19 cellular contexts compared by ENCODE assay signal in genomic region chr7:140435252-140435895, GRCh38. TPM values are rescaled to one million over a fixed set of nuclear protein-coding genes. Genes with fewer than 3 reads are reported as not detected.
DNase-seq lines count a peak whose midpoint lies in the region; ATAC-seq and TF ChIP-seq lines count a peak whose summit lies in the region.
"Had no signal": no experiment of that assay in that cellular context is flagged by ENCODE, and none has a peak within 500 bp of the region (broad histone marks: within the 10 kb centered on the region; RNA-seq: fewer than 3 reads in every experiment).

No MANE protein-coding gene starts in this region.

- TF ChIP-seq POLR2A in IMR-90 (IDR thresholded peaks at IDR 0.05; ENCODE audit: low read depth, low read length): no peak

- H3K23ac ChIP-seq in IMR-90 (ENCODE audit: low read depth, low read length) (no peak overlapping the region), neuronal stem cell (ENCODE audit: low read depth, low read length, poor library complexity) (peak overlapping the region; percentile 44)

- H4K20me1 ChIP-seq in IMR-90 (ENCODE audit: insufficient read depth, low read length): no peaks in the 10 kb centered on the region

- in situ Hi-C loops in IMR-90 (cut with MboI; ENCODE audit: low sequenced_read_pairs): no loop called here

- no peaks in the 10 kb centered on the region for H3K4me1 Mint-ChIP-seq in natural killer cell treated with Interleukin-12 subunit alpha and Interleukin-12 subunit beta and Interleukin-15 and Interleukin-18, amount 100 ng/mL, for 72 hours (ENCODE audit: low read depth in 2 of 2)
- H3K4me1 Mint-ChIP-seq: activated naive CD4-positive, alpha-beta T cell treated with anti-CD3 and anti-CD28 coated beads, Interleukin-2, amount 10 ng/mL, durations not matched to agents 7 days and 5 days; natural killer cell; stimulated activated effector memory CD8-positive, alpha-beta T cell treated with anti-CD3 and anti-CD28 coated beads, Interleukin-12 subunit alpha, Interleukin-12 subunit beta, amount 100 ng/mL, for 72 hours had no signal

- TF ChIP-seq CTCF in A673 (conservative IDR thresholded peaks at IDR 0.05; ENCODE audit: low read depth, low read length) (no peak), IMR-90 (conservative IDR thresholded peaks at IDR 0.05; ENCODE audit: low read depth, low read length) (no peak), epithelial cell of esophagus (IDR thresholded peaks at IDR 0.05; ENCODE audit: insufficient read depth, low read depth, low read length, missing control alignments) (no peak)

- no peak overlapping the region for H3K56ac ChIP-seq in IMR-90 (ENCODE audit: extremely low read depth, insufficient read depth, low read length)

- no peak overlapping the region for H2BK12ac ChIP-seq in neuronal stem cell (ENCODE audit: low read length)

- WGBS in IMR-90 (ENCODE audit: extremely low coverage in 2 of 2, insufficient read length in 1 of 2), 2 experiments: 47% methylated on average over 15 of the region's 51 CpGs; no CpG with 5 or more reads in 1 of the 2 experiments
- no CpG with 5 or more reads among the region's 51 CpGs for WGBS in neuronal stem cell (ENCODE audit: extremely low coverage in 2 of 2, insufficient read length in 2 of 2, insufficient replicate concordance in 1 of 2), 2 donors

- H2BK5ac ChIP-seq in IMR-90 (ENCODE audit: low read depth, low read length, poor library complexity, severe bottlenecking): no peak overlapping the region
- H2BK5ac ChIP-seq in neuronal stem cell (ENCODE audit: low read length): no peak overlapping the region

- H3K27me3 ChIP-seq in A673 (replicated peaks; ENCODE audit: insufficient read depth, low read depth, low read length, poor library complexity): no peaks in the 10 kb centered on the region
- no peaks in the 10 kb centered on the region for H3K27me3 ChIP-seq in IMR-90 (ENCODE audit: control insufficient read depth, insufficient read depth, low read length)
- no peaks in the 10 kb centered on the region for H3K27me3 ChIP-seq in neuronal stem cell (ENCODE audit: control insufficient read depth in 3 of 3, insufficient read depth in 3 of 3, low read depth in 1 of 3, low read length in 3 of 3)
- H3K27me3 ChIP-seq: transverse colon had no signal

- H2BK20ac ChIP-seq in IMR-90 (ENCODE audit: low read depth, low read length): no peak overlapping the region

- H4K91ac ChIP-seq in IMR-90 (ENCODE audit: insufficient read depth, low read depth, low read length): no peak overlapping the region
- H4K91ac ChIP-seq in neuronal stem cell (ENCODE audit: low read depth, low read length, poor library complexity): no peak overlapping the region

- H3K14ac ChIP-seq in IMR-90 (replicated peaks; ENCODE audit: low read depth, low read length): no peak overlapping the region
- no peak overlapping the region for H3K14ac ChIP-seq in neuronal stem cell (ENCODE audit: low read length)

- H2AK9ac ChIP-seq in IMR-90 (replicated peaks; ENCODE audit: low read depth, low read length, poor library complexity): no peak overlapping the region

- no peaks in the 10 kb centered on the region for H3K79me1 ChIP-seq in IMR-90 (ENCODE audit: low read depth in 1 of 2, low read length in 2 of 2)
- H3K79me1 ChIP-seq in neuronal stem cell (ENCODE audit: low read depth, low read length): no peaks in the 10 kb centered on the region

- H3K4ac ChIP-seq in IMR-90 (ENCODE audit: low read depth, low read length): no peak overlapping the region
- no peak overlapping the region for H3K4ac ChIP-seq in neuronal stem cell (ENCODE audit: low read length)

- H3K36me3 Mint-ChIP-seq in natural killer cell treated with Interleukin-12 subunit alpha and Interleukin-12 subunit beta and Interleukin-15 and Interleukin-18, amount 100 ng/mL, for 72 hours: no peaks in the 10 kb centered on the region
- H3K36me3 Mint-ChIP-seq: activated naive CD4-positive, alpha-beta T cell treated with anti-CD3 and anti-CD28 coated beads, Interleukin-2, amount 10 ng/mL, durations not matched to agents 7 days and 5 days; natural killer cell; stimulated activated effector memory CD8-positive, alpha-beta T cell treated with anti-CD3 and anti-CD28 coated beads, Interleukin-12 subunit alpha, Interleukin-12 subunit beta, amount 100 ng/mL, for 72 hours had no signal

- POLR2A ChIA-PET in A673 (lab: Charles Lee; ENCODE audit: low non-redundant PET): no interaction called here
- POLR2A ChIA-PET in IMR-90 (lab: Charles Lee; ENCODE audit: unreplicated experiment): no interaction called here

- H3K27ac ChIP-seq in A673 (ENCODE audit: low read depth, low read length, poor library complexity, severe bottlenecking) (no peak overlapping the region), IMR-90 (ENCODE audit: insufficient read depth, low read length) (no peak overlapping the region), neuronal stem cell (replicated peaks; ENCODE audit: low read length) (no peak overlapping the region)
- H3K27ac ChIP-seq: HL-60, transverse colon had no signal

- BruUV-seq in A673 (replicated peaks; lab: Mats Ljungman, UMichigan): no TSS peak
- no TSS peak for BruUV-seq in IMR-90 (replicated peaks; lab: Mats Ljungman, UMichigan)

- no peak for TF ChIP-seq RAD21 in IMR-90 (IDR thresholded peaks at IDR 0.05; ENCODE audit: low read length)

- H3K18ac ChIP-seq in IMR-90 (ENCODE audit: low read depth, low read length) (no peak overlapping the region), neuronal stem cell (ENCODE audit: low read length) (peak overlapping the region; percentile 70)

- H3K9me3 ChIP-seq in A673 (ENCODE audit: low read depth, low read length, poor library complexity, severe bottlenecking) (no peaks in the 10 kb centered on the region), IMR-90 (ENCODE audit: control insufficient read depth, insufficient read depth, low read length) (no peaks in the 10 kb centered on the region), neuronal stem cell (replicated peaks in 1 of 2; ENCODE audit: control insufficient read depth in 2 of 2, insufficient read depth in 1 of 2, low read depth in 1 of 2, low read length in 2 of 2) (peaks cover 0 to 2% of the 10 kb centered on the region in 2 donors)
- H3K9me3 ChIP-seq: transverse colon had no signal

- no peaks in the 10 kb centered on the region for H3K9me1 ChIP-seq in IMR-90 (ENCODE audit: insufficient read depth, low read length)

- no peak overlapping the region for H2BK120ac ChIP-seq in IMR-90 (ENCODE audit: low read depth, low read length)
- H2BK120ac ChIP-seq in neuronal stem cell (ENCODE audit: low read depth, low read length): no peak overlapping the region

- H2BK15ac ChIP-seq in IMR-90 (ENCODE audit: low read depth, low read length): no peak overlapping the region
- peak overlapping the region; percentile 9 for H2BK15ac ChIP-seq in neuronal stem cell (ENCODE audit: low read length)

- no peaks in the 10 kb centered on the region for H3K36me3 ChIP-seq in A673 (ENCODE audit: insufficient read depth, low read length, poor library complexity, severe bottlenecking)
- no peaks in the 10 kb centered on the region for H3K36me3 ChIP-seq in IMR-90 (ENCODE audit: control insufficient read depth, insufficient read depth, low read length)
- H3K36me3 ChIP-seq in neuronal stem cell (replicated peaks in 1 of 2; ENCODE audit: control insufficient read depth in 2 of 2, insufficient read depth in 2 of 2, low read length in 2 of 2): no peaks in the 10 kb centered on the region
- H3K36me3 ChIP-seq: transverse colon had no signal

- DNase-seq in A673 (ENCODE audit: low spot score) (no peak), IMR-90 (no peak), epithelial cell of esophagus (ENCODE audit: low read depth) (no peak), neuronal stem cell (ENCODE audit: low spot score) (no peak), GF-D8 (lab: John Stamatoyannopoulos, UW) (no peak), COR-L47 (lab: John Stamatoyannopoulos, UW) (no peak), HPDE6-E6E7 (ENCODE audit: extremely low spot score) (no peak)
- DNase-seq in natural killer cell treated with Interleukin-12 subunit alpha and Interleukin-12 subunit beta and Interleukin-15 and Interleukin-18, amount 100 ng/mL, for 72 hours (ENCODE audit: low spot score): no peak
- DNase-seq: ACHN; activated CD4-positive, alpha-beta T cell treated with anti-CD3 and anti-CD28 coated beads, Interleukin-2, amount 50 U/mL, for 4 hours; activated naive CD4-positive, alpha-beta T cell treated with anti-CD3 and anti-CD28 coated beads, Interleukin-2, amount 10 ng/mL, durations not matched to agents 7 days and 5 days; activated T-cell treated with anti-CD3 and anti-CD28 coated beads for 4 hours; mesendoderm; natural killer cell; NCI-H2029; NCI-H446 treated with DMSO at 0.1 percent for 48 hours; transverse colon had no signal

- H3K4me2 ChIP-seq in IMR-90 (ENCODE audit: low read depth, low read length): no peak overlapping the region
- no peak overlapping the region for H3K4me2 ChIP-seq in neuronal stem cell (ENCODE audit: insufficient read depth, low read length, poor library complexity, severe bottlenecking)

- H3K4me3 Mint-ChIP-seq in natural killer cell treated with Interleukin-12 subunit alpha and Interleukin-12 subunit beta and Interleukin-15 and Interleukin-18, amount 100 ng/mL, for 72 hours: no peak overlapping the region
- H3K4me3 Mint-ChIP-seq: activated naive CD4-positive, alpha-beta T cell treated with anti-CD3 and anti-CD28 coated beads, Interleukin-2, amount 10 ng/mL, durations not matched to agents 7 days and 5 days; natural killer cell; stimulated activated effector memory CD8-positive, alpha-beta T cell treated with anti-CD3 and anti-CD28 coated beads, Interleukin-12 subunit alpha, Interleukin-12 subunit beta, amount 100 ng/mL, for 72 hours had no signal

- H4K8ac ChIP-seq in IMR-90 (ENCODE audit: low read depth in 2 of 2, low read length in 2 of 2) (no peak overlapping the region), neuronal stem cell (ENCODE audit: low read depth, low read length) (no peak overlapping the region)

- peaks cover 0 to 5% of the 10 kb centered on the region in 2 donors for H3K27me3 Mint-ChIP-seq in natural killer cell treated with Interleukin-12 subunit alpha and Interleukin-12 subunit beta and Interleukin-15 and Interleukin-18, amount 100 ng/mL, for 72 hours

- dilution Hi-C loops in IMR-90 (cut with HindIII; ENCODE audit: low sequenced_read_pairs, unreplicated experiment): no loop called here

- CTCF ChIA-PET in A673 (lab: Charles Lee): no interaction called here
- CTCF ChIA-PET in IMR-90 (lab: Yijun Ruan, JAX): interaction anchor here (0.5 kb wide), 1 partner anchor 646 kb away, joined by 4 read pairs; no protein-coding TSS in a partner anchor

- H2AK5ac ChIP-seq in IMR-90 (ENCODE audit: low read depth, low read length): no peak overlapping the region
- no peak overlapping the region for H2AK5ac ChIP-seq in neuronal stem cell (ENCODE audit: low read depth, low read length)

- H3K27ac Mint-ChIP-seq in natural killer cell treated with Interleukin-12 subunit alpha and Interleukin-12 subunit beta and Interleukin-15 and Interleukin-18, amount 100 ng/mL, for 72 hours: no peak overlapping the region
- H3K27ac Mint-ChIP-seq: activated naive CD4-positive, alpha-beta T cell treated with anti-CD3 and anti-CD28 coated beads, Interleukin-2, amount 10 ng/mL, durations not matched to agents 7 days and 5 days; natural killer cell; stimulated activated effector memory CD8-positive, alpha-beta T cell treated with anti-CD3 and anti-CD28 coated beads, Interleukin-12 subunit alpha, Interleukin-12 subunit beta, amount 100 ng/mL, for 72 hours had no signal

- no peaks in the 10 kb centered on the region for H3K9me3 Mint-ChIP-seq in natural killer cell treated with Interleukin-12 subunit alpha and Interleukin-12 subunit beta and Interleukin-15 and Interleukin-18, amount 100 ng/mL, for 72 hours
- H3K9me3 Mint-ChIP-seq: activated naive CD4-positive, alpha-beta T cell treated with anti-CD3 and anti-CD28 coated beads, Interleukin-2, amount 10 ng/mL, durations not matched to agents 7 days and 5 days; natural killer cell; stimulated activated effector memory CD8-positive, alpha-beta T cell treated with anti-CD3 and anti-CD28 coated beads, Interleukin-12 subunit alpha, Interleukin-12 subunit beta, amount 100 ng/mL, for 72 hours had no signal

- H3K9ac ChIP-seq in IMR-90 (ENCODE audit: low read depth, low read length) (no peak overlapping the region), neuronal stem cell (ENCODE audit: low read depth, low read length, poor library complexity) (peak overlapping the region; percentile 38)

- H3K4me3 ChIP-seq in A673 (ENCODE audit: low read depth, low read length, poor library complexity, severe bottlenecking): peak overlapping the region; percentile 17
- no peak overlapping the region for H3K4me3 ChIP-seq in IMR-90 (ENCODE audit: insufficient read depth, low read depth, low read length)
- H3K4me3 ChIP-seq in epithelial cell of esophagus (ENCODE audit: low read length): peak overlapping the region; percentile 11
- H3K4me3 ChIP-seq in neuronal stem cell (ENCODE audit: low read length in 2 of 2): peak overlapping the region in 1 of 2 donors; percentile 65
- H3K4me3 ChIP-seq: transverse colon had no signal

- intact Hi-C loops in A673 (cut with micrococcal nuclease; ENCODE audit: unreplicated experiment) (no loop called here), IMR-90 (cut with micrococcal nuclease) (no loop called here)

- ATAC-seq in IMR-90 (ENCODE audit: low read depth): peak; percentile 35
- ATAC-seq in natural killer cell treated with Interleukin-12 subunit alpha and Interleukin-12 subunit beta and Interleukin-15 and Interleukin-18, amount 100 ng/mL, for 72 hours: no peak
- ATAC-seq: natural killer cell; stimulated activated effector memory CD8-positive, alpha-beta T cell treated with anti-CD3 and anti-CD28 coated beads, Interleukin-12 subunit alpha, Interleukin-12 subunit beta, amount 100 ng/mL, for 72 hours had no signal

- H2AFZ ChIP-seq in IMR-90 (replicated peaks; ENCODE audit: low read length, poor library complexity) (peak overlapping the region; percentile 78), neuronal stem cell (ENCODE audit: low read length) (no peak overlapping the region)

- H4K5ac ChIP-seq in IMR-90 (ENCODE audit: low read depth, low read length): no peak overlapping the region

- H3K4me1 ChIP-seq in A673 (ENCODE audit: insufficient read depth, low read length, poor library complexity, severe bottlenecking): no peaks in the 10 kb centered on the region
- H3K4me1 ChIP-seq in IMR-90 (ENCODE audit: control insufficient read depth, insufficient read depth, low read length): no peaks in the 10 kb centered on the region
- H3K4me1 ChIP-seq in neuronal stem cell (ENCODE audit: control insufficient read depth in 2 of 2, insufficient read depth in 1 of 2, low read depth in 1 of 2, low read length in 2 of 2): no peaks in the 10 kb centered on the region

RNA-seq across cellular contexts. Expression of gene RAB19, which starts 31.5 kb away (rescaled TPM):
- not detected in 2 replicates for total RNA-seq in A673 (2021)
- not detected in 2 replicates for total RNA-seq in IMR-90 (2012; rRNA removed)
- polyA plus RNA-seq in IMR-90 (2012; rRNA removed): not detected in 2 replicates
- not detected in 2 replicates for polyA plus RNA-seq in IMR-90 (2012; cell fraction: cytosol; rRNA removed)
- not detected in 2 replicates for polyA plus RNA-seq in IMR-90 (2012; cell fraction: nucleus; rRNA removed; ENCODE audit: low replicate concordance)
- polyA plus RNA-seq in neuronal stem cell (2013, experiment 1 of 2): 0.38 TPM
- 0.43 TPM for polyA plus RNA-seq in neuronal stem cell (2013, experiment 2 of 2)
- 1 to 10 TPM; 1.9 to 2.4 TPM for total RNA-seq in natural killer cell treated with Interleukin-12 subunit alpha and Interleukin-12 subunit beta and Interleukin-15 and Interleukin-18, amount 100 ng/mL, for 72 hours

RNA-seq across cellular contexts. Expression of gene SLC37A3, which starts 37.0 kb away (rescaled TPM):
- total RNA-seq in A673 (2021) (34.4 and 34.7 TPM in 2 replicates), IMR-90 (2012; rRNA removed) (43.2 and 97.2 TPM in 2 replicates)
- polyA plus RNA-seq in IMR-90 (2012; rRNA removed): 36.3 and 45.3 TPM in 2 replicates
- polyA plus RNA-seq in IMR-90 (2012; cell fraction: cytosol; rRNA removed): 11.6 and 26.3 TPM in 2 replicates
- polyA plus RNA-seq in IMR-90 (2012; cell fraction: nucleus; rRNA removed; ENCODE audit: low replicate concordance): 56.2 and 199 TPM in 2 replicates
- 33.3 TPM for polyA plus RNA-seq in neuronal stem cell (2013, experiment 1 of 2)
- polyA plus RNA-seq in neuronal stem cell (2013, experiment 2 of 2): 32.8 TPM
- total RNA-seq in natural killer cell treated with Interleukin-12 subunit alpha and Interleukin-12 subunit beta and Interleukin-15 and Interleukin-18, amount 100 ng/mL, for 72 hours: 10 to 100 TPM; 26.3 to 51.5 TPM

RNA-seq across cellular contexts. Expression of gene MKRN1, which starts 43.9 kb away (rescaled TPM):
- total RNA-seq in A673 (2021): 51.1 and 57.6 TPM in 2 replicates
- 83.0 and 83.3 TPM in 2 replicates for total RNA-seq in IMR-90 (2012; rRNA removed)
- 38.2 and 47.2 TPM in 2 replicates for polyA plus RNA-seq in IMR-90 (2012; rRNA removed)
- polyA plus RNA-seq in IMR-90 (2012; cell fraction: cytosol; rRNA removed): 24.3 and 28.0 TPM in 2 replicates
- 21.2 and 38.1 TPM in 2 replicates for polyA plus RNA-seq in IMR-90 (2012; cell fraction: nucleus; rRNA removed; ENCODE audit: low replicate concordance)
- 83.9 TPM for polyA plus RNA-seq in neuronal stem cell (2013, experiment 1 of 2)
- polyA plus RNA-seq in neuronal stem cell (2013, experiment 2 of 2): 80.5 TPM
- 10 to 100 TPM; 46.5 to 97.9 TPM for total RNA-seq in natural killer cell treated with Interleukin-12 subunit alpha and Interleukin-12 subunit beta and Interleukin-15 and Interleukin-18, amount 100 ng/mL, for 72 hours
